Comparison of ENCODE assay signal across 30 cellular contexts in the genomic region with DNA sequence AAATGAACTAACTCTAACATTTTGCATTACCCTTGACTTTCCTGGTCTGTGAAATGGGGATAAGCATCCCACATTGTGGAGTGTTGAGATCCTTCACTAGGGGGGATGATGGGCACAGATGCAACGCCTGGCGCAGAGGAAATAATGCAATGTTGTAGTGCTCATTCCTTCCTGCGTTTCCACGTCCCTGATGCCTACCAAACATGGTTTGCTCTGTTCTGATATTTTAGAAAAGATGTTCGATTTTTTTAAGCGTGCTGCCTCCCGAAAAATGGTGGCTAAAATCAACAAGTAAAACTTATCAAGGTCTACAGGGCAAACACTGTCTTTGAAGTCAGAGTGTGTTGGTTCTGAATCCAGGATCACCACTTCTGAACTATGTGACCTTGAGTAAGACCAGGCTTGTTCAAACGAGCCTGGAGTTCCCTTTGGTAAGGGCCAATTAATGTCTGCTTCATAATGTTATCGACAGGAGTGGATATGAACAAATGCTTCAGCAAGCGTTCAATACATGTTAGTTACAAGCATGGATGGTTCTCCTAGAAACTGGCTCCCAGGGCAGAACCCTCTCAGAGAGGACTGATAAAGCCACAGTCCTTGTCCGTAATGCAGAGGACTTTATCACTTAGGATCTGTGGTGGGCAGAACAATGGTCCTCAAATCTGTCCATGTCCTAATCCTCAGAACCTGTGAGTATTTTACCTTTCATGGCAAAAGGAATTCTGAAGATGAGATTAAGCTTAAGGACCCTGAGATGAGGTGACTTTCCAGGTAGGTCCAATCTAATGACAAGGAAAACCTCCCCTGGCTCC.
"Had no signal": no experiment of that assay in that cellular context is flagged by ENCODE, and none has a peak within 500 bp of the region (broad histone marks: within the 10 kb centered on the region; RNA-seq: fewer than 3 reads in every experiment).

No MANE protein-coding gene starts in this region.

- H3K36me3 ChIP-seq: left lung, lower lobe of right lung, neural progenitor cell, neutrophil, right atrium auricular region, spleen, thoracic aorta, tibial artery, upper lobe of left lung, vagina had no signal

- H3K9me3 ChIP-seq: left lung, lower lobe of right lung, neutrophil, right atrium auricular region, suprapubic skin, thoracic aorta, upper lobe of left lung, vagina had no signal

- H3K79me2 ChIP-seq: parathyroid adenoma had no signal

- H3K4me2 ChIP-seq: neural progenitor cell had no signal

- H3K9ac ChIP-seq: neural progenitor cell, parathyroid adenoma had no signal

- H3K4me1 ChIP-seq: parathyroid adenoma, tibial artery had no signal

- H3K27me3 Mint-ChIP-seq: progenitor cell of endocrine pancreas; stimulated activated naive CD8-positive, alpha-beta T cell treated with anti-CD3 and anti-CD28 coated beads, Interleukin-15, Interleukin-2, amounts not matched to agents 100 ng/mL and 50 ng/mL, for 24 hours had no signal

- H2AFZ ChIP-seq: neural progenitor cell, parathyroid adenoma had no signal

- H3K4me3 Mint-ChIP-seq: immature natural killer cell; naive B cell; natural killer cell; nephron progenitor cell; neural progenitor cell; stimulated activated effector memory CD8-positive, alpha-beta T cell treated with anti-CD3 and anti-CD28 coated beads, Interleukin-12 subunit alpha, Interleukin-12 subunit beta, amount 100 ng/mL, for 72 hours; stimulated activated naive CD8-positive, alpha-beta T cell treated with anti-CD3 and anti-CD28 coated beads, Interleukin-15, Interleukin-2, amounts not matched to agents 100 ng/mL and 50 ng/mL, for 24 hours had no signal

- H3K9me3 Mint-ChIP-seq: immature natural killer cell; natural killer cell; stimulated activated effector memory CD8-positive, alpha-beta T cell treated with anti-CD3 and anti-CD28 coated beads, Interleukin-12 subunit alpha, Interleukin-12 subunit beta, amount 100 ng/mL, for 72 hours; stimulated activated naive CD8-positive, alpha-beta T cell treated with anti-CD3 and anti-CD28 coated beads, Interleukin-15, Interleukin-2, amounts not matched to agents 100 ng/mL and 50 ng/mL, for 24 hours had no signal

- FAIRE-seq: islet of Langerhans, kidney, small intestine had no signal

- DNase-seq: hypothalamus; immature natural killer cell; kidney; left colon; left lung; lower lobe of right lung; mammary epithelial cell; mesenchymal stem cell; naive B cell; natural killer cell; nephron progenitor cell; occipital lobe; small intestine; spleen; stimulated activated CD4-positive, alpha-beta T cell treated with anti-CD3 and anti-CD28 coated beads, Interleukin-4, amount 100 ng/mL, for 24 hours; stimulated activated naive CD4-positive, alpha-beta T cell; tibial artery; upper lobe of left lung had no signal

- H3K4me1 Mint-ChIP-seq: immature natural killer cell had no signal

- H3K36me3 Mint-ChIP-seq: immature natural killer cell; naive B cell; natural killer cell; stimulated activated effector memory CD8-positive, alpha-beta T cell treated with anti-CD3 and anti-CD28 coated beads, Interleukin-12 subunit alpha, Interleukin-12 subunit beta, amount 100 ng/mL, for 72 hours had no signal

- H3K4me3 ChIP-seq: left lung, lower lobe of right lung, neural progenitor cell, right atrium auricular region, spleen, suprapubic skin, thoracic aorta, tibial artery, upper lobe of left lung, vagina had no signal

- H3K27ac ChIP-seq: left lung, lower lobe of right lung, neural progenitor cell, neutrophil, parathyroid adenoma, right atrium auricular region, suprapubic skin, thoracic aorta, tibial artery, vagina had no signal

- H3K27me3 ChIP-seq: left lung, neural progenitor cell, right atrium auricular region, spleen, suprapubic skin, tibial artery, upper lobe of left lung, vagina had no signal

- ATAC-seq: left lung; lower lobe of right lung; natural killer cell; sciatic nerve; stimulated activated effector memory CD8-positive, alpha-beta T cell treated with anti-CD3 and anti-CD28 coated beads, Interleukin-12 subunit alpha, Interleukin-12 subunit beta, amount 100 ng/mL, for 72 hours had no signal

- H3K27ac Mint-ChIP-seq: immature natural killer cell; naive B cell; natural killer cell; stimulated activated effector memory CD8-positive, alpha-beta T cell treated with anti-CD3 and anti-CD28 coated beads, Interleukin-12 subunit alpha, Interleukin-12 subunit beta, amount 100 ng/mL, for 72 hours; stimulated activated naive CD8-positive, alpha-beta T cell treated with anti-CD3 and anti-CD28 coated beads, Interleukin-15, Interleukin-2, amounts not matched to agents 100 ng/mL and 50 ng/mL, for 24 hours had no signal
